Comparison of ENCODE assay signal across 1 cellular context in the genomic region with DNA sequence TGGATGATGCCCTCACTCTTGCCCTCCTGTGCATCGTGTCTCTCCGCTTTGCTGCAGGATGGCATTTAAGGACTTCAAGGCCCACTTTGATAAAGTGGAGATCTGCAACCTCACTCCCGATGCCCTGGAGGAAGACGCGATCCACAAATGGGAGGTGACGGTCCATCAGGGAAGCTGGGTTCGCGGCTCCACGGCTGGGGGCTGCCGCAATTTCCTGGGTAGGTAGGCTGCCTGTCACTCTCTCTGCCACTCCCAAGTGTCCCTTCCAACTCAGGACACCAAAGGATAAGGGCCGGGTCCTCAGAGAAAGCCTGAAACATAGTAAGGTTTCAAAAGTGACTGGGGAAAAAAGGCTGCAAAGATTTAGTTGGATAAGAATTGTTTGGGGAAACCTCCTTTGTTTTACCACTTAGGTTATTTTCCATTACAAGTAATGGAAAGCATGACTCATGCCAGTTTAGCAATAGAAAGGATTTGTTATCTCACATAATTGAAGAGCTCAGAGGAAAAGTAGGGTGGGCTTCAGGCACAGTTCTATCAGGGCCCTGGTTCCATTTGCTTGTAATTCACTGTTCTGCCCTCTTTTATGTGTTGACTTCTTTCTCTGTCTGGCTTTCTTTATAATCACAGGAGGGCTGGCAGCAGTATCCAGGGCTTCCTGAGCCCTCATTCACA.
A peak's percentile ranks its signal among the peaks of the same experiment; 100 is the strongest.
TF ChIP-seq lines count a peak whose summit lies in the region.

No MANE protein-coding gene starts in this region.

TF ChIP-seq in IMR-90, 13 proteins besides CTCF, POLR2A, EP300 and RAD21:
- TF ChIP-seq SMC3 (IDR thresholded peaks at IDR 0.05; ENCODE audit: low read depth, low read length), result no peak
- TF ChIP-seq CEBPB (IDR thresholded peaks at IDR 0.05; ENCODE audit: low read depth, low read length), result peak; percentile 54
- TF ChIP-seq MAZ (IDR thresholded peaks at IDR 0.05; ENCODE audit: borderline replicate concordance, low read depth, low read length), result no peak
TF ChIP-seq in IMR-90: peak in this region for 1.
